29 cellular contexts compared by ENCODE assay signal in the genomic region with DNA sequence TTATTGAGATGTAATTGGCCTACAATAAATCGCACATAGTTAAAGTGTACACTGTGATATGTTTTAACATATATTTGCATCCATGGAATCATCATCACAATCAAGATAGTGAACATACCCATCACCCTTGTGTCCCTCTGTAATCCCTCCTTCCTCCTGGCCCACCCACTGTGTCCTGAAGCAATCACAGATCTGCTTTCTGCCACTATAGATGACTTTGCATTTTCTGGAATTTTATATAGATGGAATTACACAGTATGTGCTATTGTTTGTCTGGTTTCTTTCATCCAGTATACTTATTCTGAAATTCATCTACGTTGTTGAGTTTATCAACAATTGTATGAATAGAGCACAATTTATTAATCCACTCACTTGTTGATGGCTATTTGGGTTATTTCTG.
"Had no signal": no experiment of that assay in that cellular context is flagged by ENCODE, and none has a peak within 500 bp of the region (broad histone marks: within the 10 kb centered on the region; RNA-seq: fewer than 3 reads in every experiment).

No MANE protein-coding gene starts in this region.

- H3K4me3 Mint-ChIP-seq: dendritic cell treated with granulocyte-macrophage colony-stimulating factor and Interleukin-4, amounts not matched to agents 40 ng/mL and 50 ng/mL, for 4 days; effector memory CD8-positive, alpha-beta T cell; endodermal cell had no signal

- DNase-seq: colonic mucosa; cortex of kidney; dermis blood vessel endothelial cell; dorsolateral prefrontal cortex; effector CD4-positive, alpha-beta T cell; effector CD8-positive, alpha-beta T cell; effector memory CD4-positive, alpha-beta T cell; effector memory CD8-positive, alpha-beta T cell; endodermal cell; erythroblast; esophagus squamous epithelium; foreskin fibroblast; foreskin keratinocyte; foreskin melanocyte; gastrocnemius medialis; glutamatergic neuron; head of caudate nucleus; heart left ventricle; heart right ventricle had no signal

- H3K27me3 Mint-ChIP-seq: dendritic cell treated with granulocyte-macrophage colony-stimulating factor and Interleukin-4, amounts not matched to agents 40 ng/mL and 50 ng/mL, for 4 days had no signal

- H3K4me1 ChIP-seq: colonic mucosa, esophagus muscularis mucosa, esophagus squamous epithelium, foreskin keratinocyte, gastrocnemius medialis, gastroesophageal sphincter, heart left ventricle, heart right ventricle had no signal

- ATAC-seq: effector memory CD8-positive, alpha-beta T cell; esophagus mucosa; foreskin keratinocyte; gastrocnemius medialis; gastroesophageal sphincter; heart left ventricle; heart right ventricle had no signal

- FAIRE-seq: colon, endometrium, endothelial cell of umbilical vein, frontal cortex had no signal

- H3K4me1 Mint-ChIP-seq: endodermal cell had no signal

- H3K27me3 ChIP-seq: colonic mucosa, gastrocnemius medialis had no signal

- H3K9me3 Mint-ChIP-seq: dendritic cell treated with granulocyte-macrophage colony-stimulating factor and Interleukin-4, amounts not matched to agents 40 ng/mL and 50 ng/mL, for 4 days; effector memory CD8-positive, alpha-beta T cell; endodermal cell had no signal

- H3K36me3 ChIP-seq: colonic mucosa, esophagus muscularis mucosa, esophagus squamous epithelium, gastrocnemius medialis, gastroesophageal sphincter, heart left ventricle, heart right ventricle had no signal

- H3K9me3 ChIP-seq: colonic mucosa, esophagus muscularis mucosa, esophagus squamous epithelium, gastrocnemius medialis, gastroesophageal sphincter, heart left ventricle, heart right ventricle had no signal

- H3K27ac Mint-ChIP-seq: dendritic cell treated with granulocyte-macrophage colony-stimulating factor and Interleukin-4, amounts not matched to agents 40 ng/mL and 50 ng/mL, for 4 days; effector memory CD8-positive, alpha-beta T cell; endodermal cell had no signal

- H3K4me3 ChIP-seq: colonic mucosa, coronary artery, dorsolateral prefrontal cortex, esophagus muscularis mucosa, esophagus squamous epithelium, gastrocnemius medialis, gastroesophageal sphincter, heart left ventricle, heart right ventricle had no signal

- H3K27ac ChIP-seq: colonic mucosa, coronary artery, dorsolateral prefrontal cortex, epithelial cell of prostate, esophagus muscularis mucosa, esophagus squamous epithelium, foreskin keratinocyte, gastrocnemius medialis, gastroesophageal sphincter, heart left ventricle, heart right ventricle had no signal
